Comparison of ENCODE assay signal across 28 cellular contexts in the genomic region with DNA sequence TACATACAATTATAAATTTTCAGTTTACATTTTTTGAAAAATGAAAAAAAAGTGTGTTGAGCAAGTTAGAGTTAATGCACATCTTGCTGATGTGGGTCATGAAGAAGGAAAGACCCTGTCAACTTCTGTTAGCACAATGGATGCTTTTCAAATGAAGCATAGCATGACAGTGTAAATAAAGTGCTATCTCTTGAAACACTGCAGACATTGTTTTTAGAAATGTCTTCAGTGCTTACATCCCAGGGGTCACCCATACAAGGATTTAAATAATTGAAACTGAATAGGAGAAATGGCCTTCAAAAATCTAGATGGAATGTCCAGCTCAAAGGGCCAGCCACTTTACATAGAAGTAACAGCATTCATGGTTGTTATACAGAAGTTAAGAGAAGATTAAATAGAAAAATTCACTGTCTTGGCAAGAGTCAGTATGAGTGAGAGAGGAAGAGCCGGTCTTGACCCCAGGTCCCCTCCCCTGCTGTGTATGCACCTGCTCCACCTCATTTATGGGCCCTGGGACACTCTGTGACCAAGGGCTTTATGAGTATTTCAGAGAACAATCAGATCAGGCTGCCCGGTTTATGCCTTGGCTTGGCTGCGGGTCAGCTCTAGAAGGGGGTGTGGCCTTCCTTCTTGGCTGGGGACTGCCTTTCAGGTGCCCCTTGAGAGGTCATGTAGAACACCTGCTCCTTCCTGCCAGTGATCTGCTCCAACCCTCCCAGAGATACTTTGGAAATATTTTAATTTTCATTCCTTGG.
DNase-seq lines count a peak whose midpoint lies in the region; ATAC-seq and TF ChIP-seq lines count a peak whose summit lies in the region.
"Had no signal": no experiment of that assay in that cellular context is flagged by ENCODE, and none has a peak within 500 bp of the region (broad histone marks: within the 10 kb centered on the region; RNA-seq: fewer than 3 reads in every experiment).

No MANE protein-coding gene starts in this region.

- no peak overlapping the region for H3K27ac ChIP-seq in lower lobe of right lung
- no peak overlapping the region for H3K27ac ChIP-seq in naive thymus-derived CD4-positive, alpha-beta T cell (ENCODE audit: low read depth, low read length)
- H3K27ac ChIP-seq: ascending aorta, cardiac muscle cell, esophagus muscularis mucosa, gastroesophageal sphincter, HL-60, ovary, right atrium auricular region, SK-N-MC, spleen, upper lobe of left lung had no signal

- H3K36me3 ChIP-seq in lower lobe of right lung = no peaks in the 10 kb centered on the region
- no peaks in the 10 kb centered on the region for H3K36me3 ChIP-seq in naive thymus-derived CD4-positive, alpha-beta T cell (ENCODE audit: control insufficient read depth in 2 of 3, insufficient read depth in 3 of 3, low read length in 3 of 3)
- H3K36me3 ChIP-seq: ascending aorta, cardiac muscle cell, esophagus muscularis mucosa, gastroesophageal sphincter, ovary, right atrium auricular region, spleen, upper lobe of left lung had no signal

- no peaks in the 10 kb centered on the region for H3K36me3 Mint-ChIP-seq in naive thymus-derived CD4-positive, alpha-beta T cell
- H3K36me3 Mint-ChIP-seq: activated naive CD8-positive, alpha-beta T cell had no signal

- H3K27ac Mint-ChIP-seq in naive thymus-derived CD4-positive, alpha-beta T cell = no peak overlapping the region
- H3K27ac Mint-ChIP-seq: activated CD8-positive, alpha-beta T cell treated with anti-CD3 and anti-CD28 coated beads for 36 hours; activated naive CD8-positive, alpha-beta T cell; nephron progenitor cell had no signal

- intact Hi-C loops in lower lobe of right lung (cut with DNase I) = no loop called here
- intact Hi-C loops in naive thymus-derived CD4-positive, alpha-beta T cell (cut with micrococcal nuclease) = no loop called here

- 0 out of 2 replicates have a peak, but pooled peaks have one; percentile 8 for TF ChIP-seq EP300 in Ishikawa (IDR thresholded peaks at IDR 0.05; ENCODE audit: borderline replicate concordance)

- H3K27me3 ChIP-seq in lower lobe of right lung (ENCODE audit: low read depth) = no peaks in the 10 kb centered on the region
- no peaks in the 10 kb centered on the region for H3K27me3 ChIP-seq in naive thymus-derived CD4-positive, alpha-beta T cell (ENCODE audit: control insufficient read depth in 2 of 2, insufficient read depth in 2 of 2, low read length in 2 of 2)
- H3K27me3 ChIP-seq: ascending aorta, cardiac muscle cell, esophagus muscularis mucosa, gastroesophageal sphincter, ovary, right atrium auricular region, spleen, upper lobe of left lung had no signal

- peak; percentile 57 to 71 for ATAC-seq in lower lobe of right lung
- no peak for ATAC-seq in naive thymus-derived CD4-positive, alpha-beta T cell
- no peak for ATAC-seq in HG03460 (IDR thresholded peaks at IDR 0.05; ENCODE audit: unreplicated experiment)
- ATAC-seq: activated CD8-positive, alpha-beta T cell treated with anti-CD3 and anti-CD28 coated beads for 36 hours; gastroesophageal sphincter; GM12878; HCT116 had no signal

- POLR2A ChIA-PET in naive thymus-derived CD4-positive, alpha-beta T cell (lab: Charles Lee) = no interaction called here

- H3K4me3 Mint-ChIP-seq in naive thymus-derived CD4-positive, alpha-beta T cell = no peak overlapping the region
- H3K4me3 Mint-ChIP-seq: activated CD8-positive, alpha-beta T cell treated with anti-CD3 and anti-CD28 coated beads for 36 hours; activated naive CD8-positive, alpha-beta T cell; nephron progenitor cell had no signal

- H3K4me1 Mint-ChIP-seq in naive thymus-derived CD4-positive, alpha-beta T cell = no peaks in the 10 kb centered on the region
- H3K4me1 Mint-ChIP-seq: nephron progenitor cell had no signal

- H3K9me3 Mint-ChIP-seq in naive thymus-derived CD4-positive, alpha-beta T cell = peaks cover 0 to 6% (median 0%) of the 10 kb centered on the region in 11 donors
- H3K9me3 Mint-ChIP-seq: activated CD8-positive, alpha-beta T cell treated with anti-CD3 and anti-CD28 coated beads for 36 hours had no signal

- H3K4me3 ChIP-seq in lower lobe of right lung = no peak overlapping the region
- no peak overlapping the region for H3K4me3 ChIP-seq in naive thymus-derived CD4-positive, alpha-beta T cell (ENCODE audit: low read length)
- H3K4me3 ChIP-seq: ascending aorta, cardiac muscle cell, esophagus muscularis mucosa, gastroesophageal sphincter, GM12878, ovary, right atrium auricular region, SK-N-MC, spleen, upper lobe of left lung had no signal

- H3K4me1 ChIP-seq in lower lobe of right lung = no peaks in the 10 kb centered on the region
- H3K4me1 ChIP-seq in naive thymus-derived CD4-positive, alpha-beta T cell (ENCODE audit: control insufficient read depth in 2 of 2, insufficient read depth in 2 of 2, low read length in 2 of 2) = no peaks in the 10 kb centered on the region
- H3K4me1 ChIP-seq: spleen, upper lobe of left lung had no signal

- TF ChIP-seq RAD21 in Ishikawa (IDR thresholded peaks at IDR 0.05; ENCODE audit: low read depth) = no peak

- CTCF ChIA-PET in naive thymus-derived CD4-positive, alpha-beta T cell (lab: Charles Lee) = no interaction called here

- no peak for TF ChIP-seq CTCF in lower lobe of right lung (IDR thresholded peaks at IDR 0.05)
- no peak for TF ChIP-seq CTCF in GM13977 (IDR thresholded peaks at IDR 0.05; ENCODE audit: extremely low read depth, insufficient read depth, missing control alignments)

- in situ Hi-C loops in GM13977 (cut with MboI; ENCODE audit: low pct_unique_long_range_greater_than_20kb, low sequenced_read_pairs, unreplicated experiment) = no loop called here

- H3K9me3 ChIP-seq in lower lobe of right lung = no peaks in the 10 kb centered on the region
- no peaks in the 10 kb centered on the region for H3K9me3 ChIP-seq in naive thymus-derived CD4-positive, alpha-beta T cell (ENCODE audit: control insufficient read depth in 2 of 3, low read length in 3 of 3)
- H3K9me3 ChIP-seq: ascending aorta, ovary had no signal

- H3K27me3 Mint-ChIP-seq in naive thymus-derived CD4-positive, alpha-beta T cell = peaks cover 0 to 5% (median 0%) of the 10 kb centered on the region in 5 donors
- H3K27me3 Mint-ChIP-seq: activated CD8-positive, alpha-beta T cell treated with anti-CD3 and anti-CD28 coated beads for 36 hours had no signal

- DNase-seq in RPMI8226 (peak; percentile 13), lower lobe of right lung (no peak), DMS 273 treated with DMSO at 0.1 percent for 48 hours (lab: John Stamatoyannopoulos, UW) (no peak), GM13977 (ENCODE audit: low spot score) (no peak)
- no peak for DNase-seq in naive thymus-derived CD4-positive, alpha-beta T cell
- DNase-seq: activated CD8-positive, alpha-beta T cell treated with anti-CD3 and anti-CD28 coated beads for 36 hours; dermis blood vessel endothelial cell; hypothalamus; NCI-H1694; NCI-H2227 treated with DMSO at 0.1 percent for 48 hours; NCI-H82; nephron progenitor cell; ovary; spleen; T-helper 2 cell had no signal

TF ChIP-seq in Ishikawa, 13 proteins besides CTCF, POLR2A, EP300 and RAD21:
- TF ChIP-seq CEBPB (IDR thresholded peaks at IDR 0.05) (no peak), YY1 (IDR thresholded peaks at IDR 0.05; ENCODE audit: low read depth) (no peak), FOXM1 (IDR thresholded peaks at IDR 0.05; ENCODE audit: borderline replicate concordance, low read depth) (no peak), TCF12 (IDR thresholded peaks at IDR 0.05; ENCODE audit: low read depth) (peak; percentile 70), NFIC (IDR thresholded peaks at IDR 0.05) (peak; percentile 29; the same call in 1 of the 2 replicates)
- TF ChIP-seq, protein P1, sequence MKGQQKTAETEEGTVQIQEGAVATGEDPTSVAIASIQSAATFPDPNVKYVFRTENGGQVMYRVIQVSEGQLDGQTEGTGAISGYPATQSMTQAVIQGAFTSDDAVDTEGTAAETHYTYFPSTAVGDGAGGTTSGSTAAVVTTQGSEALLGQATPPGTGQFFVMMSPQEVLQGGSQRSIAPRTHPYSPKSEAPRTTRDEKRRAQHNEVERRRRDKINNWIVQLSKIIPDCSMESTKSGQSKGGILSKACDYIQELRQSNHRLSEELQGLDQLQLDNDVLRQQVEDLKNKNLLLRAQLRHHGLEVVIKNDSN (IDR thresholded peaks at IDR 0.05) = no peak

Comparison
In these comparisons a context has a peak if more than half of its experiments do, and no peak if none do; other contexts are left out.
1. ATAC-seq: peak in lower lobe of right lung (2 of 2); none in naive thymus-derived CD4-positive, alpha-beta T cell (single experiment) and HG03460 (single experiment).